Comparison of ENCODE assay signal across 25 cellular contexts in genomic region chr7:131628634-131629033, GRCh38.
A peak's percentile ranks its signal among the peaks of the same experiment; 100 is the strongest.
DNase-seq lines count a peak whose midpoint lies in the region; ATAC-seq and TF ChIP-seq lines count a peak whose summit lies in the region.
"Had no signal": no experiment of that assay in that cellular context is flagged by ENCODE, and none has a peak within 500 bp of the region (broad histone marks: within the 10 kb centered on the region; RNA-seq: fewer than 3 reads in every experiment).

No MANE protein-coding gene starts in this region.

- peaks cover 19% of the 10 kb centered on the region for H3K27me3 Mint-ChIP-seq in GM23338 (ENCODE audit: insufficient read depth, low read depth, poor library complexity)
- peaks cover 35% of the 10 kb centered on the region for H3K27me3 Mint-ChIP-seq in activated naive CD4-positive, alpha-beta T cell treated with anti-CD3 and anti-CD28 coated beads, Interleukin-2, amount 10 ng/mL, durations not matched to agents 7 days and 5 days
- H3K27me3 Mint-ChIP-seq in CD8-positive, alpha-beta memory T cell, result peaks cover 9 to 26% of the 10 kb centered on the region in 2 donors

- H3K9me3 ChIP-seq in SJCRH30 (replicated peaks), result no peaks in the 10 kb centered on the region
- H3K9me3 ChIP-seq in CD8-positive, alpha-beta memory T cell (ENCODE audit: low read length), result no peaks in the 10 kb centered on the region
- H3K9me3 ChIP-seq: body of pancreas, HAP-1, mucosa of descending colon, vagina had no signal

- H3K4me3 Mint-ChIP-seq in GM23338, result no peak overlapping the region
- no peak overlapping the region for H3K4me3 Mint-ChIP-seq in activated naive CD4-positive, alpha-beta T cell treated with anti-CD3 and anti-CD28 coated beads, Interleukin-2, amount 10 ng/mL, durations not matched to agents 7 days and 5 days
- H3K4me3 Mint-ChIP-seq in CD8-positive, alpha-beta memory T cell, result no peak overlapping the region
- H3K4me3 Mint-ChIP-seq: activated naive CD8-positive, alpha-beta T cell; IgD-negative memory B cell; WTC11 had no signal

- H3K9me3 Mint-ChIP-seq in GM23338, result no peaks in the 10 kb centered on the region
- H3K9me3 Mint-ChIP-seq in activated naive CD4-positive, alpha-beta T cell treated with anti-CD3 and anti-CD28 coated beads, Interleukin-2, amount 10 ng/mL, durations not matched to agents 7 days and 5 days, result no peaks in the 10 kb centered on the region
- no peaks in the 10 kb centered on the region for H3K9me3 Mint-ChIP-seq in CD8-positive, alpha-beta memory T cell
- H3K9me3 Mint-ChIP-seq: activated T-helper 2 cell treated with anti-CD3 and anti-CD28 coated beads, Interferon-gamma antibody, Interleukin-2, Interleukin-4, amounts not matched to agents 10 μg/mL and 5 μg/mL and 100 μg/mL, durations not matched to agents 14 hours and 24 hours and 36 hours; IgD-negative memory B cell; WTC11 had no signal

- H3K4me2 ChIP-seq in GM23338, result no peak overlapping the region

- no peaks in the 10 kb centered on the region for H4K20me1 ChIP-seq in GM23338 (replicated peaks; ENCODE audit: insufficient read depth)

- H3F3A ChIP-seq in GM23338 (replicated peaks; ENCODE audit: low read depth), result peaks cover 5% of the 10 kb centered on the region; the same call in 1 of the 2 replicates

- no peaks in the 10 kb centered on the region for H3K9me2 ChIP-seq in GM23338 (ENCODE audit: insufficient read depth)

- POLR2A ChIA-PET in CD8-positive, alpha-beta memory T cell (lab: Charles Lee), result no interaction called here

- no peak overlapping the region for H3K27ac Mint-ChIP-seq in GM23338
- no peak overlapping the region for H3K27ac Mint-ChIP-seq in activated naive CD4-positive, alpha-beta T cell treated with anti-CD3 and anti-CD28 coated beads, Interleukin-2, amount 10 ng/mL, durations not matched to agents 7 days and 5 days
- no peak overlapping the region for H3K27ac Mint-ChIP-seq in CD8-positive, alpha-beta memory T cell
- H3K27ac Mint-ChIP-seq: activated naive CD8-positive, alpha-beta T cell; activated T-helper 2 cell treated with anti-CD3 and anti-CD28 coated beads, Interferon-gamma antibody, Interleukin-2, Interleukin-4, amounts not matched to agents 10 μg/mL and 5 μg/mL and 100 μg/mL, durations not matched to agents 14 hours and 24 hours and 36 hours; IgD-negative memory B cell; WTC11 had no signal

- intact Hi-C loops in left ventricle myocardium superior (cut with micrococcal nuclease), result no loop called here
- intact Hi-C loops in sciatic nerve (cut with DNase I), result no loop called here

- TF ChIP-seq CTCF in GM23338 (conservative IDR thresholded peaks at IDR 0.05; ENCODE audit: low read depth in 2 of 2), result no peak

- H3K27ac ChIP-seq in GM23338 (ENCODE audit: low read depth) (no peak overlapping the region), SJCRH30 (peak overlapping the region; percentile 82)
- no peak overlapping the region for H3K27ac ChIP-seq in CD8-positive, alpha-beta memory T cell (ENCODE audit: low read depth, low read length)
- H3K27ac ChIP-seq: body of pancreas, C4-2B, foreskin keratinocyte, vagina had no signal

- H2AFZ ChIP-seq in GM23338, result peak overlapping the region; percentile 85; the same call in 1 of the 2 replicates

- H3K79me2 ChIP-seq in GM23338 (replicated peaks; ENCODE audit: insufficient read depth), result no peaks in the 10 kb centered on the region

- H3K36me3 Mint-ChIP-seq in GM23338 (ENCODE audit: low read depth), result no peaks in the 10 kb centered on the region; the same call in 2 of the 3 replicates
- no peaks in the 10 kb centered on the region for H3K36me3 Mint-ChIP-seq in activated naive CD4-positive, alpha-beta T cell treated with anti-CD3 and anti-CD28 coated beads, Interleukin-2, amount 10 ng/mL, durations not matched to agents 7 days and 5 days
- no peaks in the 10 kb centered on the region for H3K36me3 Mint-ChIP-seq in CD8-positive, alpha-beta memory T cell
- H3K36me3 Mint-ChIP-seq: activated naive CD8-positive, alpha-beta T cell; WTC11 had no signal

- peaks cover 47% of the 10 kb centered on the region for H3K4me1 Mint-ChIP-seq in GM23338
- no peaks in the 10 kb centered on the region for H3K4me1 Mint-ChIP-seq in activated naive CD4-positive, alpha-beta T cell treated with anti-CD3 and anti-CD28 coated beads, Interleukin-2, amount 10 ng/mL, durations not matched to agents 7 days and 5 days
- no peaks in the 10 kb centered on the region for H3K4me1 Mint-ChIP-seq in CD8-positive, alpha-beta memory T cell
- H3K4me1 Mint-ChIP-seq: IgD-negative memory B cell had no signal

- H3K27me3 ChIP-seq in GM23338 (ENCODE audit: insufficient read depth) (no peaks in the 10 kb centered on the region), SJCRH30 (no peaks in the 10 kb centered on the region)
- H3K27me3 ChIP-seq in CD8-positive, alpha-beta memory T cell (ENCODE audit: insufficient read depth, low read length, poor library complexity, severe bottlenecking), result no peaks in the 10 kb centered on the region
- H3K27me3 ChIP-seq: body of pancreas, foreskin keratinocyte, vagina had no signal

- H3K36me3 ChIP-seq in GM23338 (ENCODE audit: insufficient read depth) (no peaks in the 10 kb centered on the region), SJCRH30 (no peaks in the 10 kb centered on the region)
- no peaks in the 10 kb centered on the region for H3K36me3 ChIP-seq in CD8-positive, alpha-beta memory T cell (ENCODE audit: insufficient read depth, low read length)
- H3K36me3 ChIP-seq: HAP-1, vagina had no signal

- ATAC-seq in GM23338 (no peak), left ventricle myocardium superior (peak; percentile 38), sciatic nerve (peak; percentile 9), HG02623 (IDR thresholded peaks at IDR 0.05; ENCODE audit: unreplicated experiment) (no peak)
- ATAC-seq: body of pancreas, left lobe of liver, WTC11 had no signal

- no peak overlapping the region for H3K4me3 ChIP-seq in GM23338
- H3K4me3 ChIP-seq in SJCRH30, result no peak overlapping the region
- no peak overlapping the region for H3K4me3 ChIP-seq in CD8-positive, alpha-beta memory T cell (ENCODE audit: low read length)
- H3K4me3 ChIP-seq: body of pancreas, HAP-1, mucosa of descending colon, skin epidermis, vagina had no signal

- CTCF ChIA-PET in activated naive CD4-positive, alpha-beta T cell treated with anti-CD3 and anti-CD28 coated beads, Interleukin-2, amount 10 ng/mL, durations not matched to agents 7 days and 5 days (lab: Charles Lee), result no interaction called here
- CTCF ChIA-PET in CD8-positive, alpha-beta memory T cell (lab: Charles Lee), result no interaction called here

- DNase-seq in GM23338 (ENCODE audit: low spot score), result no peak
- no peak for DNase-seq in SJCRH30
- no peak for DNase-seq in left ventricle myocardium superior
- no peak for DNase-seq in sciatic nerve (ENCODE audit: low spot score)
- no peak for DNase-seq in activated naive CD4-positive, alpha-beta T cell treated with anti-CD3 and anti-CD28 coated beads, Interleukin-2, amount 10 ng/mL, durations not matched to agents 7 days and 5 days
- DNase-seq in epidermal melanocyte (ENCODE audit: insufficient read length, low spot score), result no peak
- DNase-seq in CD8-positive, alpha-beta memory T cell, result no peak
- DNase-seq: activated CD4-positive, alpha-beta T cell treated with anti-CD3 and anti-CD28 coated beads, Interleukin-2, amount 50 U/mL, for 48 hours; body of pancreas; foreskin keratinocyte; mucosa of descending colon; NCI-H1105; NCI-H2029; stimulated activated CD4-positive, alpha-beta T cell treated with anti-CD3 and anti-CD28 coated beads, Interleukin-2, amount 100 ng/mL, for 24 hours; substantia nigra had no signal

- H3K4me1 ChIP-seq in GM23338 (ENCODE audit: insufficient read depth) (peaks cover 26% of the 10 kb centered on the region), SJCRH30 (peaks cover 74% of the 10 kb centered on the region)
- no peaks in the 10 kb centered on the region for H3K4me1 ChIP-seq in CD8-positive, alpha-beta memory T cell (ENCODE audit: insufficient read depth, low read length)
- H3K4me1 ChIP-seq: body of pancreas had no signal

TF ChIP-seq in GM23338, 12 proteins besides CTCF, POLR2A, EP300 and RAD21:
- TF ChIP-seq EZH2phosphoT487 (IDR thresholded peaks at IDR 0.05; ENCODE audit: unreplicated experiment), result no peak
- TF ChIP-seq ZNF331 (CRISPR knock-in tag; IDR thresholded peaks at IDR 0.05; ENCODE audit: low read depth), result no peak

Comparison
In these comparisons a context has a peak if more than half of its experiments do, and no peak if none do; other contexts are left out.
1. ATAC-seq: peak in left ventricle myocardium superior (single experiment) and sciatic nerve (single experiment); none in GM23338 (single experiment) and HG02623 (single experiment).